In genomic region chr20:1810926-1811620, GRCh38 we compare ENCODE assay signal across 8 cellular contexts.
DNase-seq lines count a peak whose midpoint lies in the region; ATAC-seq and TF ChIP-seq lines count a peak whose summit lies in the region.

No MANE protein-coding gene starts in this region.

- peaks cover 28% of the 10 kb centered on the region for H3K4me1 ChIP-seq in iPS-18a (ENCODE audit: control insufficient read depth, low read depth, low read length)

- H3K27ac Mint-ChIP-seq in stimulated activated memory B cell treated with anti-CD40 and anti-IgM and Interleukin-4, amounts not matched to agents 10 μg/mL and 1 μg/mL and 100 μg/mL, for 72 hours, result peak overlapping the region; percentile 60

- H3K4me3 ChIP-seq in HL-60 (replicated peaks; ENCODE audit: insufficient read depth, low read length) (no peak overlapping the region), iPS-18a (ENCODE audit: low read length) (peak overlapping the region; percentile 9)

- DNase-seq in HL-60 (ENCODE audit: low read depth in 1 of 2, low spot score in 1 of 2), result peak in 1 of 2 experiments; percentile 91
- DNase-seq in amniotic stem cell (lab: John Stamatoyannopoulos, UW), result peak; percentile 7
- DNase-seq in DMS114 treated with DMSO at 0.1 percent for 48 hours (lab: John Stamatoyannopoulos, UW; ENCODE audit: unreplicated experiment), result no peak
- DNase-seq in DMS53 (lab: John Stamatoyannopoulos, UW), result no peak
- DNase-seq in NCI-H1436 treated with DMSO at 0.1 percent for 48 hours (lab: John Stamatoyannopoulos, UW), result no peak
- DNase-seq in stimulated activated CD4-positive, alpha-beta T cell treated with anti-CD3 and anti-CD28 coated beads, Interleukin-4, amount 100 ng/mL, for 4 hours, result no peak

- H3K27ac ChIP-seq in HL-60 (replicated peaks) (peak overlapping the region; percentile 83), iPS-18a (ENCODE audit: low read length) (no peak overlapping the region)

- H3K27me3 Mint-ChIP-seq in stimulated activated memory B cell treated with anti-CD40 and anti-IgM and Interleukin-4, amounts not matched to agents 10 μg/mL and 1 μg/mL and 100 μg/mL, for 72 hours, result no peaks in the 10 kb centered on the region

- peak; percentile 71 for ATAC-seq in stimulated activated memory B cell treated with anti-CD40 and anti-IgM and Interleukin-4, amounts not matched to agents 10 μg/mL and 1 μg/mL and 100 μg/mL, for 72 hours

- no peak for TF ChIP-seq CTCF in HL-60 (IDR thresholded peaks at IDR 0.05; ENCODE audit: insufficient read depth, low read length)

- no peaks in the 10 kb centered on the region for H3K36me3 ChIP-seq in iPS-18a (ENCODE audit: control insufficient read depth, low read depth, low read length)

- no peaks in the 10 kb centered on the region for H3K36me3 Mint-ChIP-seq in stimulated activated memory B cell treated with anti-CD40 and anti-IgM and Interleukin-4, amounts not matched to agents 10 μg/mL and 1 μg/mL and 100 μg/mL, for 72 hours

- H3K27me3 ChIP-seq in HL-60 (ENCODE audit: insufficient read depth, poor library complexity, severe bottlenecking) (no peaks in the 10 kb centered on the region), iPS-18a (ENCODE audit: control insufficient read depth, insufficient read depth, low read length) (peaks cover 14% of the 10 kb centered on the region)

- H3K4me1 Mint-ChIP-seq in stimulated activated memory B cell treated with anti-CD40 and anti-IgM and Interleukin-4, amounts not matched to agents 10 μg/mL and 1 μg/mL and 100 μg/mL, for 72 hours, result peaks cover 56% of the 10 kb centered on the region

- H3K9me3 ChIP-seq in iPS-18a (ENCODE audit: control insufficient read depth, low read depth, low read length), result no peaks in the 10 kb centered on the region

- H3K9me3 Mint-ChIP-seq in stimulated activated memory B cell treated with anti-CD40 and anti-IgM and Interleukin-4, amounts not matched to agents 10 μg/mL and 1 μg/mL and 100 μg/mL, for 72 hours, result no peaks in the 10 kb centered on the region

- H3K9ac ChIP-seq in iPS-18a (ENCODE audit: low read length), result no peak overlapping the region

- no peak overlapping the region for H3K4me3 Mint-ChIP-seq in stimulated activated memory B cell treated with anti-CD40 and anti-IgM and Interleukin-4, amounts not matched to agents 10 μg/mL and 1 μg/mL and 100 μg/mL, for 72 hours
